ENCODE assay signal across 21 cellular contexts in genomic region chr4:183101956-183102480, GRCh38. TPM values are rescaled to one million over a fixed set of nuclear protein-coding genes. Genes with fewer than 3 reads are reported as not detected.
DNase-seq lines count a peak whose midpoint lies in the region; ATAC-seq and TF ChIP-seq lines count a peak whose summit lies in the region.
"Had no signal": no experiment of that assay in that cellular context is flagged by ENCODE, and none has a peak within 500 bp of the region (broad histone marks: within the 10 kb centered on the region; RNA-seq: fewer than 3 reads in every experiment).

No MANE protein-coding gene starts in this region.

- peaks cover 17% of the 10 kb centered on the region for H3K27me3 Mint-ChIP-seq in neural crest cell (ENCODE audit: low read depth)

- H3K9me2 ChIP-seq in PC-9 (ENCODE audit: insufficient read depth) (no peaks in the 10 kb centered on the region), hepatocyte (replicated peaks; ENCODE audit: insufficient read depth) (no peaks in the 10 kb centered on the region)

- intact Hi-C loops in PC-9 (cut with micrococcal nuclease; ENCODE audit: unreplicated experiment): loop anchor here (5.0 kb wide), 1 partner anchor 35 kb away; no protein-coding TSS in a partner anchor
- intact Hi-C loops in gastrocnemius medialis (cut with DNase I; ENCODE audit: low total_unique reads): no loop called here

- POLR2A ChIA-PET in PC-9 (lab: Charles Lee; ENCODE audit: unreplicated experiment): no interaction called here

- H3K4me3 Mint-ChIP-seq in neural crest cell: peak overlapping the region; percentile 88
- H3K4me3 Mint-ChIP-seq: CD8-positive, alpha-beta T cell; stimulated activated naive CD8-positive, alpha-beta T cell treated with anti-CD3 and anti-CD28 coated beads, Interleukin-15, amount 100 ng/mL, for 72 hours had no signal

- in situ Hi-C loops in gastrocnemius medialis (cut with MboI; ENCODE audit: low sequenced_read_pairs in 4 of 4) (no loop called here), G401 (cut with HindIII; ENCODE audit: low sequenced_read_pairs) (no loop called here)

- H3K4me2 ChIP-seq in PC-9 (peak overlapping the region; percentile 82), hepatocyte (peak overlapping the region; percentile 88)

- DNase-seq in DMS53 (lab: John Stamatoyannopoulos, UW) (peak; percentile 36), PC-9 (no peak), hepatocyte (ENCODE audit: low spot score) (no peak), neural crest cell (ENCODE audit: low read depth, low spot score) (no peak), NCI-H345 (lab: John Stamatoyannopoulos, UW) (no peak), gastrocnemius medialis (no peak), G401 (ENCODE audit: low spot score) (no peak)
- DNase-seq: activated CD4-positive, alpha-beta T cell treated with anti-CD3 and anti-CD28 coated beads for 4 hours; activated CD8-positive, alpha-beta memory T cell treated with anti-CD3 and anti-CD28 coated beads, Interleukin-2, amount 50 U/mL, for 4 hours; activated effector memory CD4-positive, alpha-beta T cell treated with anti-CD3 and anti-CD28 coated beads, Interleukin-2, amount 50 U/mL, for 16 hours; CD8-positive, alpha-beta T cell; DND-41; kidney glomerular epithelial cell; NCI-H1092; NCI-H748 treated with DMSO at 0.1 percent for 48 hours; stimulated activated CD4-positive, alpha-beta T cell treated with anti-CD3 and anti-CD28 coated beads, Interleukin-1b, Interleukin-23, amount 100 ng/mL, for 48 hours; stimulated activated naive CD8-positive, alpha-beta T cell treated with anti-CD3 and anti-CD28 coated beads, Interleukin-15, amount 100 ng/mL, for 72 hours; upper lobe of left lung had no signal

- no peak overlapping the region for H3K27ac ChIP-seq in PC-9
- H3K27ac ChIP-seq in hepatocyte: no peak overlapping the region
- H3K27ac ChIP-seq in gastrocnemius medialis: no peak overlapping the region

- H2AFZ ChIP-seq in PC-9: no peak overlapping the region
- H2AFZ ChIP-seq in hepatocyte: no peak overlapping the region

- H3F3A ChIP-seq in PC-9 (ENCODE audit: insufficient read depth, low read depth): peaks cover 8% of the 10 kb centered on the region

- H3K27me3 ChIP-seq in PC-9 (ENCODE audit: insufficient read depth, low read depth) (no peaks in the 10 kb centered on the region), hepatocyte (no peaks in the 10 kb centered on the region), gastrocnemius medialis (no peaks in the 10 kb centered on the region)

- WGBS in hepatocyte (ENCODE audit: low lambda C conversion rate, missing lambda C conversion rate): 44% methylated on average over 4 of the region's 4 CpGs

- peaks cover 24% of the 10 kb centered on the region for H3K4me1 ChIP-seq in PC-9 (replicated peaks; ENCODE audit: insufficient read depth)
- peaks cover 11% of the 10 kb centered on the region for H3K4me1 ChIP-seq in hepatocyte (ENCODE audit: insufficient read depth)
- peaks cover 13 to 15% of the 10 kb centered on the region in 2 donors for H3K4me1 ChIP-seq in gastrocnemius medialis

- peaks cover 11% of the 10 kb centered on the region; the same call in 1 of the 2 replicates for H4K20me1 ChIP-seq in PC-9 (ENCODE audit: insufficient read depth)
- peaks cover 11% of the 10 kb centered on the region for H4K20me1 ChIP-seq in hepatocyte (ENCODE audit: insufficient read depth, poor library complexity, severe bottlenecking)

- CTCF ChIA-PET in PC-9 (lab: Charles Lee): no interaction called here

- TF ChIP-seq CTCF in PC-9 (conservative IDR thresholded peaks at IDR 0.05): no peak
- no peak for TF ChIP-seq CTCF in hepatocyte (IDR thresholded peaks at IDR 0.05; ENCODE audit: poor library complexity)
- TF ChIP-seq CTCF in neural crest cell (conservative IDR thresholded peaks at IDR 0.05): no peak
- TF ChIP-seq CTCF in gastrocnemius medialis (IDR thresholded peaks at IDR 0.05 in 4 of 5, conservative IDR thresholded peaks at IDR 0.05 in 1 of 5): no peak

- no TSS peak for BruUV-seq in PC-9 (replicated peaks; lab: Mats Ljungman, UMichigan)

- H3K79me2 ChIP-seq in PC-9 (ENCODE audit: low read depth) (peaks cover 67% of the 10 kb centered on the region), hepatocyte (peaks cover 65% of the 10 kb centered on the region)

- H3K36me3 ChIP-seq in PC-9 (ENCODE audit: low read depth): no peaks in the 10 kb centered on the region
- no peaks in the 10 kb centered on the region for H3K36me3 ChIP-seq in hepatocyte (replicated peaks; ENCODE audit: insufficient read depth, low read depth)
- no peaks in the 10 kb centered on the region for H3K36me3 ChIP-seq in gastrocnemius medialis
- H3K36me3 ChIP-seq: upper lobe of left lung had no signal

- ATAC-seq in gastrocnemius medialis (no peak), HG02973 (IDR thresholded peaks at IDR 0.05; ENCODE audit: unreplicated experiment) (no peak)
- ATAC-seq: CD8-positive, alpha-beta T cell; Panc1; sciatic nerve; stimulated activated naive CD8-positive, alpha-beta T cell treated with anti-CD3 and anti-CD28 coated beads, Interleukin-15, amount 100 ng/mL, for 72 hours had no signal

- no peaks in the 10 kb centered on the region for H3K36me3 Mint-ChIP-seq in neural crest cell (ENCODE audit: low read depth)
- H3K36me3 Mint-ChIP-seq: CD8-positive, alpha-beta T cell had no signal

- no peak overlapping the region for H3K4me3 ChIP-seq in PC-9
- H3K4me3 ChIP-seq in hepatocyte: no peak overlapping the region
- H3K4me3 ChIP-seq in gastrocnemius medialis: no peak overlapping the region

- no peak for TF ChIP-seq POLR2A in gastrocnemius medialis (IDR thresholded peaks at IDR 0.05)

- H3K27ac Mint-ChIP-seq in neural crest cell (ENCODE audit: unreplicated experiment): no peak overlapping the region
- H3K27ac Mint-ChIP-seq: CD8-positive, alpha-beta T cell; stimulated activated naive CD8-positive, alpha-beta T cell treated with anti-CD3 and anti-CD28 coated beads, Interleukin-15, amount 100 ng/mL, for 72 hours had no signal

- H3K9me3 ChIP-seq in PC-9 (ENCODE audit: insufficient read depth, low read depth): no peaks in the 10 kb centered on the region
- H3K9me3 ChIP-seq in hepatocyte (ENCODE audit: low read depth): no peaks in the 10 kb centered on the region
- H3K9me3 ChIP-seq in gastrocnemius medialis: no peaks in the 10 kb centered on the region
- H3K9me3 ChIP-seq: upper lobe of left lung had no signal

- H3K9me3 Mint-ChIP-seq in neural crest cell: no peaks in the 10 kb centered on the region
- H3K9me3 Mint-ChIP-seq: CD8-positive, alpha-beta T cell; stimulated activated naive CD8-positive, alpha-beta T cell treated with anti-CD3 and anti-CD28 coated beads, Interleukin-15, amount 100 ng/mL, for 72 hours had no signal

- H3K4me1 Mint-ChIP-seq in neural crest cell: peaks cover 18% of the 10 kb centered on the region
- H3K4me1 Mint-ChIP-seq: stimulated activated naive CD8-positive, alpha-beta T cell treated with anti-CD3 and anti-CD28 coated beads, Interleukin-15, amount 100 ng/mL, for 72 hours had no signal

RNA-seq across cellular contexts. Expression of gene WWC2, which starts 3.0 kb away (rescaled TPM):
- total RNA-seq in PC-9 (2021) (42.3 and 46.5 TPM in 2 replicates), hepatocyte (24.7 and 28.6 TPM in 2 replicates), neural crest cell (24.6 and 25.1 TPM in 2 replicates), gastrocnemius medialis (10 to 100 TPM in 1 of 4 donors, 1 to 10 TPM in 3; 4.5 to 10.7 (median 8.6) TPM)
- 16.1 and 19.3 TPM in 2 replicates for polyA plus RNA-seq in hepatocyte
- total RNA-seq in G401 (2014; rRNA removed; shearing (Covaris generic)): 11.9 and 15.9 TPM in 2 replicates
